ENCODE assay signal across 8 cellular contexts in the genomic region with DNA sequence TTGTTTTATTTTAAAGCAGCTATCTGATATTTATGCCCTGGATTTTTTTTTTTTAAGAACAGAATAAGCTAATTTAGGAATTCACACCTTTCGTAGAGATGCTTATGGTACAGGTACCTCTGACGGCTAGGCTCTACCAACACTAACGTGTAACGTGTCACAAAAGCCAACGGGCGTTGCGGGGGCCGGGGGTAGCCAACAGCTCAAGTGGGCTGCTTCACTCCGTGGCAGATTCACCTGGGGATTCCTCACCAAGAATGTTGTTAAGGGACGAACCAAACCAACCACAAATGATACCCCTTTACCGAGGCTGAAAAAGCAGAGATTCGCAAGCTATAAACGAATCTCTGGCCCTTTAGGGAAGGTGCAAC. TPM values are rescaled to one million over a fixed set of nuclear protein-coding genes. Genes with fewer than 3 reads are reported as not detected.
A peak's percentile ranks its signal among the peaks of the same experiment; 100 is the strongest.
DNase-seq lines count a peak whose midpoint lies in the region; ATAC-seq and TF ChIP-seq lines count a peak whose summit lies in the region.

No MANE protein-coding gene starts in this region.

- DNase-seq in Panc1 (ENCODE audit: low read depth, low spot score) (no peak), chondrocyte (ENCODE audit: low spot score) (no peak), natural killer cell (peak; percentile 17), NCI-H524 treated with DMSO at 0.1 percent for 48 hours (lab: John Stamatoyannopoulos, UW) (no peak)

- peak overlapping the region; percentile 94 for H3K27ac Mint-ChIP-seq in chondrocyte (ENCODE audit: unreplicated experiment)
- peak overlapping the region; percentile 81 to 84 for H3K27ac Mint-ChIP-seq in natural killer cell

- peak overlapping the region; percentile 95 for H3K27ac ChIP-seq in Panc1 (ENCODE audit: low read length)

- CTCF ChIA-PET in Panc1 (lab: Charles Lee) = no interaction called here

- H3K36me3 ChIP-seq in Panc1 (ENCODE audit: control insufficient read depth, insufficient read depth, low read length) = no peaks in the 10 kb centered on the region

- H3K36me3 Mint-ChIP-seq in chondrocyte (ENCODE audit: low read depth) = peaks cover 2% of the 10 kb centered on the region
- no peaks in the 10 kb centered on the region for H3K36me3 Mint-ChIP-seq in natural killer cell

- H3K4me3 Mint-ChIP-seq in chondrocyte (ENCODE audit: unreplicated experiment) (peak overlapping the region; percentile 90), natural killer cell (peak overlapping the region; percentile 89)

- H3K4me3 ChIP-seq in GM12875 (ENCODE audit: low read depth, low read length) (peak overlapping the region; percentile 66), Panc1 (ENCODE audit: low read depth in 2 of 2, low read length in 2 of 2) (peak overlapping the region; percentile 75 to 92)

- intact Hi-C loops in Panc1 (cut with micrococcal nuclease; ENCODE audit: unreplicated experiment) = no loop called here
- intact Hi-C loops in natural killer cell (cut with micrococcal nuclease) = loop anchor here (2.0 to 5.0 kb wide), 2 partner anchors 220 to 452 kb away; partner anchors contain the start of gene IFT122

- POLR2A ChIA-PET in Panc1 (lab: Charles Lee) = interaction anchor here (0.6 kb wide), 1 partner anchor 260 kb away, joined by 3 read pairs; no protein-coding TSS in a partner anchor

- BruUV-seq in Panc1 (replicated peaks; lab: Mats Ljungman, UMichigan) = TSS peak; percentile 63

- peaks cover 48% of the 10 kb centered on the region for H3K4me1 ChIP-seq in Panc1 (ENCODE audit: control insufficient read depth, insufficient read depth, low read length)

- H3K9me3 ChIP-seq in Panc1 (ENCODE audit: control insufficient read depth, insufficient read depth, low read depth, low read length) = no peaks in the 10 kb centered on the region

- no peaks in the 10 kb centered on the region for H3K27me3 ChIP-seq in Panc1 (ENCODE audit: control insufficient read depth, insufficient read depth, low read length)

- H3K9me3 Mint-ChIP-seq in chondrocyte (ENCODE audit: low read depth) (no peaks in the 10 kb centered on the region), natural killer cell (no peaks in the 10 kb centered on the region)

- in situ Hi-C loops in Panc1 (cut with HindIII; ENCODE audit: low pct_unique_long_range_greater_than_20kb, low sequenced_read_pairs) = no loop called here

- no peaks in the 10 kb centered on the region for H3K27me3 Mint-ChIP-seq in chondrocyte (ENCODE audit: low read depth)
- H3K27me3 Mint-ChIP-seq in natural killer cell (ENCODE audit: low read depth in 2 of 2) = no peaks in the 10 kb centered on the region

- ATAC-seq in Panc1 (no peak), natural killer cell (no peak), GM21423 (IDR thresholded peaks at IDR 0.05; ENCODE audit: unreplicated experiment) (no peak), GM19455 (IDR thresholded peaks at IDR 0.05; ENCODE audit: unreplicated experiment) (no peak), HG03342 (IDR thresholded peaks at IDR 0.05; ENCODE audit: unreplicated experiment) (no peak)

- TF ChIP-seq CTCF in GM12875 (IDR thresholded peaks at IDR 0.05; ENCODE audit: borderline replicate concordance, insufficient read depth, low read depth, low read length) = no peak
- TF ChIP-seq CTCF in Panc1 (IDR thresholded peaks at IDR 0.05) = no peak
- no peak for TF ChIP-seq CTCF in chondrocyte (IDR thresholded peaks at IDR 0.05)
- TF ChIP-seq CTCF in natural killer cell (IDR thresholded peaks at IDR 0.05) = no peak

- peaks cover 52% of the 10 kb centered on the region for H3K4me1 Mint-ChIP-seq in chondrocyte (ENCODE audit: low read depth)
- H3K4me1 Mint-ChIP-seq in natural killer cell = peaks cover 37 to 39% of the 10 kb centered on the region in 2 donors

RNA-seq across cellular contexts. Expression of gene TMCC1, which starts 1.0 kb away (rescaled TPM):
- total RNA-seq in Panc1 (2021; ENCODE audit: unreplicated experiment) = 33.2 TPM
- polyA plus RNA-seq in Panc1 (2012; ENCODE audit: insufficient read length) = 15.3 TPM
- total RNA-seq in chondrocyte = 34.3 to 41.9 TPM (median 37.1 TPM) in 3 replicates
- 10 to 100 TPM; 26.4 to 36.7 (median 31.7) TPM for total RNA-seq in natural killer cell
